In the genomic region with DNA sequence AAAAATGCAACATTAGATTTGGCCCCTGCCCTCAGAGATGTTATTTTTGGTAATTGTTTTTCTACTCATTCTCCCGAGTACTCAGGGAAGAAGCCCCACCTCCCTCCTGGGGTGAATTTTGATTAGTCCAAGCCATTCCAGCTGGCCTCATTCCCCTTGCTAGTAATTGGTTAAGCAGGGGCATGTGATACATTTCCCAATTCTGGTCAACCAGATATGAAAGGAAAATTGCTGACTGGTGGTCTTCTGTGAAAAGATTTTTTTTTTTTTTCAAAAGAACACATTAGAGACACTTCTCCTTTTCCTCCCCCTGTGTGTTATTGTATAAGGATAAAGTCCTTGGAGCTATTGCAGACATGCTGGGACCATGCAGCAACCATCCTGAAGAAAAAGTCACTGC, we compare ENCODE assay signal across 26 cellular contexts.
"Had no signal": no experiment of that assay in that cellular context is flagged by ENCODE, and none has a peak within 500 bp of the region (broad histone marks: within the 10 kb centered on the region; RNA-seq: fewer than 3 reads in every experiment).

No MANE protein-coding gene starts in this region.

- H3K9me3 ChIP-seq: gastrocnemius medialis, mucosa of descending colon, right atrium auricular region, uterus had no signal

- H3K27me3 ChIP-seq: brain microvascular endothelial cell, dorsolateral prefrontal cortex, right atrium auricular region, uterus had no signal

- H3K4me3 ChIP-seq: coronary artery, dorsolateral prefrontal cortex, gastrocnemius medialis, mucosa of descending colon, right atrium auricular region, smooth muscle cell, uterus had no signal

- H3K4me1 ChIP-seq: uterus had no signal

- H3K27ac ChIP-seq: brain microvascular endothelial cell, coronary artery, dorsolateral prefrontal cortex, gastrocnemius medialis, right atrium auricular region, uterus had no signal

- H3K4me2 ChIP-seq: smooth muscle cell had no signal

- ATAC-seq: gastrocnemius medialis; left ventricle myocardium superior; mucosa of descending colon; natural killer cell treated with Interleukin-12 subunit alpha and Interleukin-12 subunit beta and Interleukin-15 and Interleukin-18, amount 100 ng/mL, for 72 hours; stimulated activated memory B cell treated with anti-CD40 and anti-IgM and Interleukin-4, amounts not matched to agents 10 μg/mL and 1 μg/mL and 100 μg/mL, for 72 hours; stimulated activated naive CD8-positive, alpha-beta T cell treated with anti-CD3 and anti-CD28 coated beads, Interleukin-15, amount 100 ng/mL, for 72 hours had no signal

- H3K36me3 ChIP-seq: brain microvascular endothelial cell, gastrocnemius medialis, right atrium auricular region, uterus had no signal

- FAIRE-seq: astrocyte, islet of Langerhans had no signal

- DNase-seq: activated CD4-positive, alpha-beta T cell treated with anti-CD3 and anti-CD28 coated beads for 4 hours; activated CD4-positive, alpha-beta T cell treated with anti-CD3 and anti-CD28 coated beads, Interleukin-2, amount 50 U/mL, for 4 hours; activated CD8-positive, alpha-beta memory T cell treated with anti-CD3 and anti-CD28 coated beads for 24 hours; activated effector memory CD4-positive, alpha-beta T cell treated with anti-CD3 and anti-CD28 coated beads, Interleukin-2, amount 50 U/mL, for 16 hours; activated naive CD4-positive, alpha-beta T cell treated with anti-CD3 and anti-CD28 coated beads for 36 hours; activated naive CD8-positive, alpha-beta T cell treated with anti-CD3 and anti-CD28 coated beads, Interleukin-2, amount 10 ng/mL, durations not matched to agents 7 days and 5 days; brain microvascular endothelial cell; dorsolateral prefrontal cortex; effector memory CD4-positive, alpha-beta T cell; gastrocnemius medialis; glutamatergic neuron; left ventricle myocardium superior; mucosa of descending colon; stimulated activated CD4-positive, alpha-beta T cell treated with anti-CD3 and anti-CD28 coated beads, Interleukin-1b, Interleukin-23, amount 100 ng/mL, for 48 hours; stimulated activated CD4-positive, alpha-beta T cell treated with anti-CD3 and anti-CD28 coated beads, Interleukin-4, amount 100 ng/mL, for 4 hours; stimulated activated CD8-positive, alpha-beta memory T cell treated with anti-CD3 and anti-CD28 coated beads, Interleukin-4, amount 100 ng/mL, for 48 hours; stimulated activated naive CD8-positive, alpha-beta T cell treated with anti-CD3 and anti-CD28 coated beads, Interleukin-15, amount 100 ng/mL, for 72 hours; substantia nigra; uterus had no signal
